16 cellular contexts compared by ENCODE assay signal in genomic region chr6:30778001-30778400, GRCh38. TPM values are rescaled to one million over a fixed set of nuclear protein-coding genes. Genes with fewer than 3 reads are reported as not detected.
DNase-seq lines count a peak whose midpoint lies in the region; ATAC-seq and TF ChIP-seq lines count a peak whose summit lies in the region.
"Had no signal": no experiment of that assay in that cellular context is flagged by ENCODE, and none has a peak within 500 bp of the region (broad histone marks: within the 10 kb centered on the region; RNA-seq: fewer than 3 reads in every experiment).

No MANE protein-coding gene starts in this region.

- H3K4me1 Mint-ChIP-seq in CD4-positive, alpha-beta T cell (ENCODE audit: low read depth) = peaks cover 64% of the 10 kb centered on the region
- H3K4me1 Mint-ChIP-seq in CD14-positive monocyte = peaks cover 72% of the 10 kb centered on the region

- peak overlapping the region; percentile 68 for H3K9ac ChIP-seq in skeletal muscle satellite cell (ENCODE audit: low read depth, low read length)

- no peak overlapping the region for H3K27ac ChIP-seq in CD4-positive, alpha-beta T cell (ENCODE audit: low read depth, low read length)
- peak overlapping the region; percentile 80 to 93 for H3K27ac ChIP-seq in coronary artery
- H3K27ac ChIP-seq: foreskin keratinocyte, PC-9 had no signal

- H3K4me3 Mint-ChIP-seq in CD4-positive, alpha-beta T cell = no peak overlapping the region
- H3K4me3 Mint-ChIP-seq in CD14-positive monocyte = no peak overlapping the region
- H3K4me3 Mint-ChIP-seq: effector memory CD8-positive, alpha-beta T cell; T-cell had no signal

- H3K27me3 ChIP-seq in CD4-positive, alpha-beta T cell (ENCODE audit: control insufficient read depth, insufficient read depth, low read length) = no peaks in the 10 kb centered on the region
- no peaks in the 10 kb centered on the region for H3K27me3 ChIP-seq in skeletal muscle satellite cell (ENCODE audit: control insufficient read depth, insufficient read depth, low read length)
- H3K27me3 ChIP-seq: brain microvascular endothelial cell, foreskin keratinocyte had no signal

- H3K4me1 ChIP-seq in skeletal muscle satellite cell (ENCODE audit: control insufficient read depth, insufficient read depth, low read length) = peaks cover 51% of the 10 kb centered on the region

- H3K4me3 ChIP-seq in LNCaP clone FGC (ENCODE audit: low read depth, low read length) (no peak overlapping the region), coronary artery (no peak overlapping the region), skeletal muscle satellite cell (ENCODE audit: low read length) (no peak overlapping the region)
- H3K4me3 ChIP-seq: PC-9 had no signal

- H3K4me2 ChIP-seq in skeletal muscle satellite cell (ENCODE audit: low read length) = no peak overlapping the region
- H3K4me2 ChIP-seq: PC-9 had no signal

- in situ Hi-C loops in GM13976 (cut with MboI; ENCODE audit: low sequenced_read_pairs, unreplicated experiment) = no loop called here

- no peak for TF ChIP-seq CTCF in CD4-positive, alpha-beta T cell (IDR thresholded peaks at IDR 0.05)
- no peak for TF ChIP-seq CTCF in LNCaP clone FGC (IDR thresholded peaks at IDR 0.05; ENCODE audit: control insufficient read depth, extremely low read depth, insufficient read depth)
- TF ChIP-seq CTCF in coronary artery (IDR thresholded peaks at IDR 0.05) = no peak
- no peak for TF ChIP-seq CTCF in CD14-positive monocyte (IDR thresholded peaks at IDR 0.05)
- no peak for TF ChIP-seq CTCF in GM13976 (IDR thresholded peaks at IDR 0.05; ENCODE audit: borderline replicate concordance, control extremely low read depth, extremely low read depth, insufficient read depth, missing control alignments)

- no peaks in the 10 kb centered on the region for H3K27me3 Mint-ChIP-seq in CD4-positive, alpha-beta T cell
- H3K27me3 Mint-ChIP-seq in CD14-positive monocyte (ENCODE audit: low read depth in 3 of 3) = peaks cover 0 to 1% (median 0%) of the 10 kb centered on the region in 3 donors
- H3K27me3 Mint-ChIP-seq: effector memory CD8-positive, alpha-beta T cell; T-cell had no signal

- CTCF ChIA-PET in CD4-positive, alpha-beta T cell (lab: Charles Lee) = no interaction called here

- H3K36me3 Mint-ChIP-seq in CD4-positive, alpha-beta T cell (ENCODE audit: low read depth) = no peaks in the 10 kb centered on the region
- peaks cover 4 to 10% of the 10 kb centered on the region in 2 donors for H3K36me3 Mint-ChIP-seq in CD14-positive monocyte
- H3K36me3 Mint-ChIP-seq: T-cell had no signal

- peak overlapping the region; percentile 16 for H3K27ac Mint-ChIP-seq in CD4-positive, alpha-beta T cell
- H3K27ac Mint-ChIP-seq in CD14-positive monocyte = peak overlapping the region in 3 of 7 donors; percentile 86 to 99 (median 95)

- intact Hi-C loops in CD4-positive, alpha-beta T cell (cut with DNase I, micrococcal nuclease) = no loop called here
- intact Hi-C loops in CD14-positive monocyte (cut with micrococcal nuclease) = loop anchor here in 1 of 2 donors (5.0 kb wide), 1 partner anchor 36 kb away; the partner anchor contains the start of genes FLOT1 and IER3

- H3K9me3 Mint-ChIP-seq in CD4-positive, alpha-beta T cell = no peaks in the 10 kb centered on the region
- H3K9me3 Mint-ChIP-seq in CD14-positive monocyte = peaks cover 0 to 2% (median 0%) of the 10 kb centered on the region in 7 donors
- H3K9me3 Mint-ChIP-seq: effector memory CD8-positive, alpha-beta T cell; T-cell had no signal

- DNase-seq in CD4-positive, alpha-beta T cell = no peak
- peak; percentile 51 for DNase-seq in LNCaP clone FGC (ENCODE audit: low read depth)
- DNase-seq in coronary artery (ENCODE audit: low spot score) = no peak
- DNase-seq in CD14-positive monocyte (ENCODE audit: low spot score) = no peak
- DNase-seq in GM13976 (ENCODE audit: low spot score) = no peak
- DNase-seq: effector memory CD8-positive, alpha-beta T cell; foreskin keratinocyte; midbrain; MV-4-11; PC-9; stimulated activated CD4-positive, alpha-beta T cell treated with anti-CD3 and anti-CD28 coated beads, Interleukin-2, amount 100 ng/mL, for 24 hours; stimulated activated CD8-positive, alpha-beta memory T cell treated with anti-CD3 and anti-CD28 coated beads, Interleukin-4, amount 100 ng/mL, for 48 hours; T-cell had no signal

- no peak for ATAC-seq in CD4-positive, alpha-beta T cell (ENCODE audit: poor library complexity)
- ATAC-seq in esophagus mucosa = no peak
- ATAC-seq: effector memory CD8-positive, alpha-beta T cell; foreskin keratinocyte; T-cell had no signal

- POLR2A ChIA-PET in CD4-positive, alpha-beta T cell (lab: Charles Lee) = interaction anchor here (1.3 to 2.3 kb wide), 3 partner anchors 9 to 12 kb away, joined by 4 to 7 read pairs (median 4); no protein-coding TSS in a partner anchor

- H3K9me3 ChIP-seq in CD4-positive, alpha-beta T cell (ENCODE audit: control insufficient read depth, low read length) = no peaks in the 10 kb centered on the region
- H3K9me3 ChIP-seq in skeletal muscle satellite cell (replicated peaks; ENCODE audit: low read length) = no peaks in the 10 kb centered on the region

- no peaks in the 10 kb centered on the region for H3K36me3 ChIP-seq in skeletal muscle satellite cell (ENCODE audit: insufficient read depth, low read length)
- H3K36me3 ChIP-seq: brain microvascular endothelial cell had no signal

RNA-seq across cellular contexts. Expression of gene IER3, which starts 33.7 kb away (rescaled TPM):
- 1 to 10 TPM; 5.7 to 5.8 TPM for total RNA-seq in CD4-positive, alpha-beta T cell
- total RNA-seq in skeletal muscle satellite cell (2012; rRNA removed) = 18.5 and 35.2 TPM in 2 replicates
- 74.3 TPM for total RNA-seq in esophagus mucosa
- 10 to 100 TPM; 30.6 to 53.2 TPM for polyA plus RNA-seq in CD14-positive monocyte

RNA-seq across cellular contexts. Expression of gene FLOT1, which starts 35.5 kb away (rescaled TPM):
- 10 to 100 TPM; 31.6 TPM for total RNA-seq in CD4-positive, alpha-beta T cell
- total RNA-seq in skeletal muscle satellite cell (2012; rRNA removed) = 71.9 and 75.3 TPM in 2 replicates
- 75.0 TPM for total RNA-seq in esophagus mucosa
- 100 to 1,000 TPM; 124 to 153 TPM for polyA plus RNA-seq in CD14-positive monocyte

RNA-seq across cellular contexts. Expression of gene TUBB, which starts 57.8 kb away (rescaled TPM):
- 10 to 100 TPM; 76.0 to 78.4 TPM for total RNA-seq in CD4-positive, alpha-beta T cell
- total RNA-seq in skeletal muscle satellite cell (2012; rRNA removed) = 624 and 1,061 TPM in 2 replicates
- total RNA-seq in esophagus mucosa = 327 TPM
- 10 to 100 TPM; 48.4 to 57.0 TPM for polyA plus RNA-seq in CD14-positive monocyte

Comparison
In these comparisons a context has a peak if more than half of its experiments do, and no peak if none do; other contexts are left out.
1. RNA of gene IER3, which starts 33.7 kb away (total RNA-seq): 74.3 TPM in esophagus mucosa (single experiment); 5.7 to 5.8 TPM in CD4-positive, alpha-beta T cell; every median in the first group is over 10 times any median in the second.